Comparison of ENCODE assay signal across 24 cellular contexts in the genomic region with DNA sequence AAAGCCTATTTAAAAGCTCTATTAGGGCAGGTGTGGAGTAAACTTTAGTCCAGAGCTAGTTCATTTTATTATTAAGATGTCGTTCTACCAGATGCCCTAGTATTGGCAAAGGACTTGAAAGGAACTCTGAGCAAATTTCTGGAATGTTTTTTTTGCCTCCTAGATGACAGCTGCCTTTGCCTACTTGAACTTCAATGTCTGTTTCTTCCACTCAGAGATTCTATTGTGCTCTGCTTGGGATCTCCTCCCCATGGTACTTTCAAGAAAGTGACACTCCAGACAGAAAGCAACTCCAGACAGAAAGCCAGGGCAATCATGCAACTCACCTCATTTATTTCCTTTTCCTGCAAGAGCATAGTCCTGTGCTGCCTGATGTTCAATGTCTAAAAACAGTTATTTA. TPM values are rescaled to one million over a fixed set of nuclear protein-coding genes. Genes with fewer than 3 reads are reported as not detected.
A peak's percentile ranks its signal among the peaks of the same experiment; 100 is the strongest.
DNase-seq lines count a peak whose midpoint lies in the region; ATAC-seq, FAIRE-seq and TF ChIP-seq lines count a peak whose summit lies in the region.
"Had no signal": no experiment of that assay in that cellular context is flagged by ENCODE, and none has a peak within 500 bp of the region (broad histone marks: within the 10 kb centered on the region; RNA-seq: fewer than 3 reads in every experiment).

No MANE protein-coding gene starts in this region.

- TF ChIP-seq CTCF in foreskin fibroblast (IDR thresholded peaks at IDR 0.05; ENCODE audit: low read depth, low read length) (no peak), pancreas (IDR thresholded peaks at IDR 0.05) (no peak)

- DNase-seq in DMS79 treated with DMSO at 0.1 percent for 48 hours (lab: John Stamatoyannopoulos, UW) (peak; percentile 15), DMS79 (lab: John Stamatoyannopoulos, UW) (no peak), M059J (ENCODE audit: low read depth) (peak; percentile 5), foreskin fibroblast (peak; percentile 60 to 62), skeletal muscle cell (ENCODE audit: low read depth) (peak; percentile 47), NCI-H226 (no peak), pancreas (no peak)
- DNase-seq: 8988T; activated CD4-positive, alpha-beta T cell treated with anti-CD3 and anti-CD28 coated beads, Interleukin-2, amount 50 U/mL, for 1 hour; activated CD8-positive, alpha-beta memory T cell treated with anti-CD3 and anti-CD28 coated beads, Interleukin-2, amount 50 U/mL, for 48 hours; activated effector memory CD4-positive, alpha-beta T cell treated with Interleukin-2 at 50 U/mL for 16 hours; left ventricle myocardium inferior; NCI-H187; stimulated activated CD4-positive, alpha-beta T cell treated with anti-CD3 and anti-CD28 coated beads, Interleukin-12 subunit alpha, Interleukin-12 subunit beta, amount 100 ng/mL, for 4 hours; T-helper 17 cell had no signal

- H3K4me3 ChIP-seq in foreskin fibroblast (ENCODE audit: low read depth in 1 of 2, low read length in 2 of 2): no peak overlapping the region
- no peak overlapping the region for H3K4me3 ChIP-seq in skeletal muscle cell (ENCODE audit: low read depth, low read length)
- H3K4me3 ChIP-seq in pancreas: no peak overlapping the region
- H3K4me3 ChIP-seq: BLaER1, GM12878, K562, left ventricle myocardium inferior, SJSA1 had no signal

- H3K27me3 ChIP-seq in pancreas: peaks cover 0 to 2% (median 0%) of the 10 kb centered on the region in 4 donors
- H3K27me3 ChIP-seq: BLaER1, SJSA1 had no signal

- ATAC-seq in HG03095 (IDR thresholded peaks at IDR 0.05; ENCODE audit: unreplicated experiment) (no peak), pancreas (no peak)
- ATAC-seq: GM12878, K562, T-helper 17 cell had no signal

- no peaks in the 10 kb centered on the region for H3K36me3 ChIP-seq in pancreas
- H3K36me3 ChIP-seq: BLaER1, left ventricle myocardium inferior, SJSA1 had no signal

- H3K27ac ChIP-seq in pancreas: no peak overlapping the region
- H3K27ac ChIP-seq: BLaER1, left ventricle myocardium inferior, SJSA1, VCaP had no signal

- no peak for FAIRE-seq in pancreas (lab: Jason Lieb, UNC)
- FAIRE-seq: GM12878, H1, K562, RCC 7860 had no signal

- intact Hi-C loops in pancreas (cut with DNase I): no loop called here

- H3K4me1 ChIP-seq in pancreas: no peaks in the 10 kb centered on the region
- H3K4me1 ChIP-seq: left ventricle myocardium inferior, SJSA1 had no signal

- H3K9me3 ChIP-seq in pancreas: no peaks in the 10 kb centered on the region
- H3K9me3 ChIP-seq: BLaER1, left ventricle myocardium inferior, SJSA1 had no signal

- 0% methylated on average over 1 of the region's 1 CpG for WGBS in pancreas, 2 donors

RNA-seq across cellular contexts. Expression of gene MAMDC2, which starts 39.9 kb away (rescaled TPM):
- total RNA-seq in M059J (2014; rRNA removed; shearing (Covaris generic)): 3.4 and 4.9 TPM in 2 replicates
- total RNA-seq in pancreas: 1 to 10 TPM; 1.1 to 4.7 (median 1.3) TPM
- polyA plus RNA-seq in pancreas: 1 to 10 TPM in 1 of 2 donors, under 1 TPM in 1; 0.95 to 1.9 TPM
- total RNA-seq: GM12878, K562, NCI-H460, SJSA1 had no signal

Comparison
In these comparisons a context has a peak if more than half of its experiments do, and no peak if none do; other contexts are left out.
1. DNase-seq: peak in DMS79 treated with DMSO at 0.1 percent for 48 hours (single experiment), M059J (single experiment), foreskin fibroblast (2 of 2) and skeletal muscle cell (single experiment); none in DMS79 (single experiment), NCI-H226 (single experiment) and pancreas (0 of 6).